29 cellular contexts compared by ENCODE assay signal in the genomic region with DNA sequence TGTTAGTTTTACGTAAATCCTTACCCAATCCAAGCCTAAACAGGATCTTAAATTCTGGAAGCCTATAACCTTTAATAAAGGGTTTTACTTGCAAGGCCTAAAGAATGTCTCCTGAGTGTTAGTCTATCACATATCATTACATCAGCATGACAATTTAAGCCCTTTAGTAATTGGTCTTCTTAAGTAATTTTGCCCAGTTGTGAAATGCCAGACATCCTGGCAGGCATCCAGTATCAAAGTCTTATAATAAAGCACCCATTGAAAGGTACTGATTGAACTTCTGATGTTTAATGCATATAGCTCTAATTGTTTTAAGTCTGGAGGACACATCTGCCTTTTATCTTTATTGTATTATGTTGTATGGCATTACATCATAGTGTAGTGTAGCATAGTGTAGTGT.
DNase-seq lines count a peak whose midpoint lies in the region; ATAC-seq and TF ChIP-seq lines count a peak whose summit lies in the region.
"Had no signal": no experiment of that assay in that cellular context is flagged by ENCODE, and none has a peak within 500 bp of the region (broad histone marks: within the 10 kb centered on the region; RNA-seq: fewer than 3 reads in every experiment).

No MANE protein-coding gene starts in this region.

- TF ChIP-seq EP300 in gastroesophageal sphincter (IDR thresholded peaks at IDR 0.05): no peak

- DNase-seq in BE2C (peak; percentile 67), LHCN-M2 (ENCODE audit: low read depth) (peak; percentile 9), SK-MEL-5 (ENCODE audit: low read depth, low spot score) (peak; percentile 31), fibroblast of mammary gland (ENCODE audit: low read depth) (peak; percentile 35), DMS79 treated with DMSO at 0.1 percent for 48 hours (lab: John Stamatoyannopoulos, UW) (no peak), endodermal cell (no peak)
- no peak for DNase-seq in activated naive CD4-positive, alpha-beta T cell treated with Interleukin-2 at 50 U/mL for 16 hours
- DNase-seq: activated CD4-positive, alpha-beta T cell treated with anti-CD3 and anti-CD28 coated beads for 48 hours; CD8-positive, alpha-beta T cell; DMS153; effector CD4-positive, alpha-beta T cell; gastrocnemius medialis; Kasumi-1; lower lobe of right lung; naive thymus-derived CD4-positive, alpha-beta T cell; NCI-H2171 treated with DMSO at 0.1 percent for 48 hours; NCI-H524 treated with DMSO at 0.1 percent for 48 hours; stimulated activated CD4-positive, alpha-beta T cell treated with anti-CD3 and anti-CD28 coated beads, Interleukin-4, amount 100 ng/mL, for 24 hours; T1000; tibial artery had no signal

- H3K4me1 ChIP-seq in BE2C: peaks cover 13% of the 10 kb centered on the region
- no peaks in the 10 kb centered on the region for H3K4me1 ChIP-seq in endodermal cell (ENCODE audit: control insufficient read depth, insufficient read depth, low read length)
- H3K4me1 ChIP-seq in gastroesophageal sphincter: no peaks in the 10 kb centered on the region
- H3K4me1 ChIP-seq: gastrocnemius medialis, HAP-1, lower lobe of right lung, tibial artery, vagina had no signal

- in situ Hi-C loops in SK-MEL-5 (cut with HindIII; ENCODE audit: low pct_unique_long_range_greater_than_20kb, low sequenced_read_pairs): no loop called here

- H3K4me3 ChIP-seq in BE2C (ENCODE audit: low read depth, low read length): no peak overlapping the region
- H3K4me3 ChIP-seq in fibroblast of mammary gland (ENCODE audit: control insufficient read depth, low read depth, low read length): no peak overlapping the region
- H3K4me3 ChIP-seq in endodermal cell (ENCODE audit: low read length): no peak overlapping the region
- H3K4me3 ChIP-seq in gastroesophageal sphincter: no peak overlapping the region
- H3K4me3 ChIP-seq: gastrocnemius medialis, HAP-1, hepatocyte, lower lobe of right lung, tibial artery, vagina had no signal

- WGBS in endodermal cell (ENCODE audit: insufficient coverage in 1 of 2, insufficient read length in 1 of 2), 2 experiments: 100% methylated on average over 1 of the region's 1 CpG; no CpG with 5 or more reads in 1 of the 2 experiments
- WGBS in gastroesophageal sphincter (ENCODE audit: low coverage in 1 of 2), 2 donors: 82 to 87% methylated on average over 1 of the region's 1 CpG

- H3K27me3 ChIP-seq in BE2C (no peaks in the 10 kb centered on the region), endodermal cell (ENCODE audit: control insufficient read depth, insufficient read depth, low read length, poor library complexity, severe bottlenecking) (no peaks in the 10 kb centered on the region), gastroesophageal sphincter (no peaks in the 10 kb centered on the region)
- H3K27me3 ChIP-seq: gastrocnemius medialis, hepatocyte, tibial artery, vagina had no signal

- no peak overlapping the region for H3K4me3 Mint-ChIP-seq in endodermal cell
- H3K4me3 Mint-ChIP-seq: CD8-positive, alpha-beta T cell; naive thymus-derived CD4-positive, alpha-beta T cell had no signal

- no peak for ATAC-seq in gastroesophageal sphincter
- ATAC-seq: activated naive CD4-positive, alpha-beta T cell treated with anti-CD3 and anti-CD28 coated beads, Interleukin-2, amount 50 U/mL, for 72 hours; CD8-positive, alpha-beta T cell; gastrocnemius medialis; lower lobe of right lung; naive thymus-derived CD4-positive, alpha-beta T cell; sciatic nerve had no signal

- no peaks in the 10 kb centered on the region for H3K4me1 Mint-ChIP-seq in endodermal cell
- H3K4me1 Mint-ChIP-seq: naive thymus-derived CD4-positive, alpha-beta T cell had no signal

- no peak for TF ChIP-seq POLR2A in gastroesophageal sphincter (IDR thresholded peaks at IDR 0.05)

- no peak for TF ChIP-seq CTCF in BE2C (IDR thresholded peaks at IDR 0.05; ENCODE audit: low read depth, low read length)
- no peak for TF ChIP-seq CTCF in fibroblast of mammary gland (conservative IDR thresholded peaks at IDR 0.05; ENCODE audit: control insufficient read depth, insufficient read depth, low read depth, low read length)
- no peak for TF ChIP-seq CTCF in endodermal cell (conservative IDR thresholded peaks at IDR 0.05)
- TF ChIP-seq CTCF in gastroesophageal sphincter (IDR thresholded peaks at IDR 0.05): no peak

- H3K27ac ChIP-seq in endodermal cell (ENCODE audit: low read depth, low read length): no peak overlapping the region
- H3K27ac ChIP-seq in gastroesophageal sphincter: no peak overlapping the region
- H3K27ac ChIP-seq: epithelial cell of prostate, gastrocnemius medialis, hepatocyte, lower lobe of right lung, tibial artery, vagina had no signal

- H3K27ac Mint-ChIP-seq in endodermal cell: no peak overlapping the region
- H3K27ac Mint-ChIP-seq: activated naive CD4-positive, alpha-beta T cell treated with anti-CD3 and anti-CD28 coated beads, Interleukin-2, amount 50 U/mL, for 72 hours; activated T-helper 2 cell treated with anti-CD3 and anti-CD28 coated beads, Interferon-gamma antibody, Interleukin-2, Interleukin-4, amounts not matched to agents 10 μg/mL and 5 μg/mL and 100 μg/mL, durations not matched to agents 14 hours and 24 hours and 36 hours; CD8-positive, alpha-beta T cell; naive thymus-derived CD4-positive, alpha-beta T cell; progenitor cell of endocrine pancreas had no signal

- H3K9me3 Mint-ChIP-seq in endodermal cell: no peaks in the 10 kb centered on the region

- no peak overlapping the region for H3K9ac ChIP-seq in endodermal cell (ENCODE audit: extremely low read depth, low read length, poor library complexity, severe bottlenecking)

- H3K9me3 ChIP-seq in BE2C (no peaks in the 10 kb centered on the region), endodermal cell (ENCODE audit: control insufficient read depth, low read length) (no peaks in the 10 kb centered on the region), gastroesophageal sphincter (peaks cover 0 to 6% (median 0%) of the 10 kb centered on the region in 3 donors)
- H3K9me3 ChIP-seq: gastrocnemius medialis, HAP-1, lower lobe of right lung, tibial artery, vagina had no signal

- H3K36me3 ChIP-seq in BE2C (no peaks in the 10 kb centered on the region), endodermal cell (ENCODE audit: control insufficient read depth, insufficient read depth, low read length) (no peaks in the 10 kb centered on the region), gastroesophageal sphincter (no peaks in the 10 kb centered on the region)
- H3K36me3 ChIP-seq: gastrocnemius medialis, HAP-1, lower lobe of right lung, tibial artery, vagina had no signal

- no peaks in the 10 kb centered on the region for H3K27me3 Mint-ChIP-seq in endodermal cell (ENCODE audit: insufficient read depth)
- H3K27me3 Mint-ChIP-seq: naive thymus-derived CD4-positive, alpha-beta T cell; progenitor cell of endocrine pancreas had no signal

- H3K36me3 Mint-ChIP-seq in endodermal cell (ENCODE audit: low read depth): no peaks in the 10 kb centered on the region
- H3K36me3 Mint-ChIP-seq: CD8-positive, alpha-beta T cell; naive thymus-derived CD4-positive, alpha-beta T cell had no signal

Comparison
In these comparisons a context has a peak if more than half of its experiments do, and no peak if none do; other contexts are left out.
1. DNase-seq: peak in BE2C (single experiment), LHCN-M2 (single experiment), SK-MEL-5 (single experiment) and fibroblast of mammary gland (single experiment); none in DMS79 treated with DMSO at 0.1 percent for 48 hours (single experiment), activated naive CD4-positive, alpha-beta T cell treated with Interleukin-2 at 50 U/mL for 16 hours (single experiment) and endodermal cell (single experiment).